Comparison of ENCODE assay signal across 8 cellular contexts in genomic region chr3:173993299-173993698, GRCh38.
DNase-seq lines count a peak whose midpoint lies in the region; ATAC-seq and TF ChIP-seq lines count a peak whose summit lies in the region.

No MANE protein-coding gene starts in this region.

- H3K4me3 ChIP-seq in lower lobe of right lung = no peak overlapping the region
- no peak overlapping the region for H3K4me3 ChIP-seq in esophagus muscularis mucosa

- H3K9me3 ChIP-seq in lower lobe of right lung = no peaks in the 10 kb centered on the region
- H3K9me3 ChIP-seq in esophagus muscularis mucosa = no peaks in the 10 kb centered on the region

- intact Hi-C loops in lower lobe of right lung (cut with DNase I) (no loop called here), esophagus muscularis mucosa (cut with DNase I) (no loop called here)

- H3K36me3 ChIP-seq in lower lobe of right lung (no peaks in the 10 kb centered on the region), esophagus muscularis mucosa (no peaks in the 10 kb centered on the region)

- DNase-seq in COR-L47 (lab: John Stamatoyannopoulos, UW) (peak; percentile 47), iPS-NIHi7 (ENCODE audit: extremely low spot score) (peak; percentile 39), ureter (ENCODE audit: low spot score) (no peak), lower lobe of right lung (no peak), esophagus muscularis mucosa (ENCODE audit: extremely low spot score) (no peak)

- H3K27ac ChIP-seq in lower lobe of right lung (no peak overlapping the region), esophagus muscularis mucosa (replicated peaks in 1 of 4) (no peak overlapping the region)

- TF ChIP-seq EP300 in esophagus muscularis mucosa (IDR thresholded peaks at IDR 0.05) = no peak

- WGBS in esophagus muscularis mucosa = 71% methylated on average over 1 of the region's 1 CpG

- peak; percentile 50 for ATAC-seq in HG02885 (IDR thresholded peaks at IDR 0.05; ENCODE audit: poor library complexity, unreplicated experiment)
- peak; percentile 98 for ATAC-seq in SK-N-SH treated with all-trans-retinoic acid at 6 μM for 48 hours
- no peak for ATAC-seq in GM18505 (IDR thresholded peaks at IDR 0.05; ENCODE audit: unreplicated experiment)
- ATAC-seq in lower lobe of right lung = no peak

- no peaks in the 10 kb centered on the region for H3K27me3 ChIP-seq in lower lobe of right lung (ENCODE audit: low read depth)
- no peaks in the 10 kb centered on the region for H3K27me3 ChIP-seq in esophagus muscularis mucosa

- no peak for TF ChIP-seq POLR2A in GM18505 (IDR thresholded peaks at IDR 0.05; ENCODE audit: borderline replicate concordance, extremely low read depth, insufficient read depth, insufficient read length)
- no peak for TF ChIP-seq POLR2A in esophagus muscularis mucosa (IDR thresholded peaks at IDR 0.05; ENCODE audit: low read depth)

- H3K4me1 ChIP-seq in lower lobe of right lung (no peaks in the 10 kb centered on the region), esophagus muscularis mucosa (no peaks in the 10 kb centered on the region)

- no peak for TF ChIP-seq CTCF in lower lobe of right lung (IDR thresholded peaks at IDR 0.05)
- no peak for TF ChIP-seq CTCF in esophagus muscularis mucosa (IDR thresholded peaks at IDR 0.05)

TF ChIP-seq in SK-N-SH treated with all-trans-retinoic acid at 6 μM for 48 hours, 23 proteins besides CTCF, POLR2A, EP300 and RAD21:
- TF ChIP-seq TCF4 (CRISPR knock-in tag; IDR thresholded peaks at IDR 0.05; ENCODE audit: borderline replicate concordance) (no peak), ZNF565 (CRISPR knock-in tag; conservative IDR thresholded peaks at IDR 0.05; ENCODE audit: low read depth) (no peak), ZNF8 (CRISPR knock-in tag; IDR thresholded peaks at IDR 0.05) (no peak), OSR1 (CRISPR knock-in tag; IDR thresholded peaks at IDR 0.05) (no peak), TOX (CRISPR knock-in tag; IDR thresholded peaks at IDR 0.05; ENCODE audit: borderline replicate concordance) (no peak), ARNTL (CRISPR knock-in tag; IDR thresholded peaks at IDR 0.05; ENCODE audit: borderline replicate concordance, low read depth) (no peak), GLIS3 (CRISPR knock-in tag; IDR thresholded peaks at IDR 0.05) (no peak), CSDC2 (CRISPR knock-in tag; IDR thresholded peaks at IDR 0.05) (no peak), BACH2 (CRISPR knock-in tag; IDR thresholded peaks at IDR 0.05; ENCODE audit: borderline replicate concordance) (no peak), CREB5 (CRISPR knock-in tag; IDR thresholded peaks at IDR 0.05; ENCODE audit: low read depth) (no peak), ZNF70 (CRISPR knock-in tag; IDR thresholded peaks at IDR 0.05) (no peak), ESRRG (CRISPR knock-in tag; IDR thresholded peaks at IDR 0.05) (no peak), ISL1 (CRISPR knock-in tag; IDR thresholded peaks at IDR 0.05) (no peak; the same call in 1 of the 2 replicates)
- TF ChIP-seq, protein P1, sequence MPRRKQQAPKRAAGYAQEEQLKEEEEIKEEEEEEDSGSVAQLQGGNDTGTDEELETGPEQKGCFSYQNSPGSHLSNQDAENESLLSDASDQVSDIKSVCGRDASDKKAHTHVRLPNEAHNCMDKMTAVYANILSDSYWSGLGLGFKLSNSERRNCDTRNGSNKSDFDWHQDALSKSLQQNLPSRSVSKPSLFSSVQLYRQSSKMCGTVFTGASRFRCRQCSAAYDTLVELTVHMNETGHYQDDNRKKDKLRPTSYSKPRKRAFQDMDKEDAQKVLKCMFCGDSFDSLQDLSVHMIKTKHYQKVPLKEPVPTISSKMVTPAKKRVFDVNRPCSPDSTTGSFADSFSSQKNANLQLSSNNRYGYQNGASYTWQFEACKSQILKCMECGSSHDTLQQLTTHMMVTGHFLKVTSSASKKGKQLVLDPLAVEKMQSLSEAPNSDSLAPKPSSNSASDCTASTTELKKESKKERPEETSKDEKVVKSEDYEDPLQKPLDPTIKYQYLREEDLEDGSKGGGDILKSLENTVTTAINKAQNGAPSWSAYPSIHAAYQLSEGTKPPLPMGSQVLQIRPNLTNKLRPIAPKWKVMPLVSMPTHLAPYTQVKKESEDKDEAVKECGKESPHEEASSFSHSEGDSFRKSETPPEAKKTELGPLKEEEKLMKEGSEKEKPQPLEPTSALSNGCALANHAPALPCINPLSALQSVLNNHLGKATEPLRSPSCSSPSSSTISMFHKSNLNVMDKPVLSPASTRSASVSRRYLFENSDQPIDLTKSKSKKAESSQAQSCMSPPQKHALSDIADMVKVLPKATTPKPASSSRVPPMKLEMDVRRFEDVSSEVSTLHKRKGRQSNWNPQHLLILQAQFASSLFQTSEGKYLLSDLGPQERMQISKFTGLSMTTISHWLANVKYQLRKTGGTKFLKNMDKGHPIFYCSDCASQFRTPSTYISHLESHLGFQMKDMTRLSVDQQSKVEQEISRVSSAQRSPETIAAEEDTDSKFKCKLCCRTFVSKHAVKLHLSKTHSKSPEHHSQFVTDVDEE (CRISPR knock-in tag; IDR thresholded peaks at IDR 0.05) = no peak
- TF ChIP-seq, protein P2, sequence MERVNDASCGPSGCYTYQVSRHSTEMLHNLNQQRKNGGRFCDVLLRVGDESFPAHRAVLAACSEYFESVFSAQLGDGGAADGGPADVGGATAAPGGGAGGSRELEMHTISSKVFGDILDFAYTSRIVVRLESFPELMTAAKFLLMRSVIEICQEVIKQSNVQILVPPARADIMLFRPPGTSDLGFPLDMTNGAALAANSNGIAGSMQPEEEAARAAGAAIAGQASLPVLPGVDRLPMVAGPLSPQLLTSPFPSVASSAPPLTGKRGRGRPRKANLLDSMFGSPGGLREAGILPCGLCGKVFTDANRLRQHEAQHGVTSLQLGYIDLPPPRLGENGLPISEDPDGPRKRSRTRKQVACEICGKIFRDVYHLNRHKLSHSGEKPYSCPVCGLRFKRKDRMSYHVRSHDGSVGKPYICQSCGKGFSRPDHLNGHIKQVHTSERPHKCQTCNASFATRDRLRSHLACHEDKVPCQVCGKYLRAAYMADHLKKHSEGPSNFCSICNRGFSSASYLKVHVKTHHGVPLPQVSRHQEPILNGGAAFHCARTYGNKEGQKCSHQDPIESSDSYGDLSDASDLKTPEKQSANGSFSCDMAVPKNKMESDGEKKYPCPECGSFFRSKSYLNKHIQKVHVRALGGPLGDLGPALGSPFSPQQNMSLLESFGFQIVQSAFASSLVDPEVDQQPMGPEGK (CRISPR knock-in tag; IDR thresholded peaks at IDR 0.05; ENCODE audit: borderline replicate concordance) = no peak

Comparison
In these comparisons a context has a peak if more than half of its experiments do, and no peak if none do; other contexts are left out.
1. DNase-seq: peak in COR-L47 (single experiment) and iPS-NIHi7 (single experiment); none in ureter (single experiment), lower lobe of right lung (single experiment) and esophagus muscularis mucosa (single experiment).
2. ATAC-seq: peak in HG02885 (single experiment) and SK-N-SH treated with all-trans-retinoic acid at 6 μM for 48 hours (single experiment); none in GM18505 (single experiment) and lower lobe of right lung (0 of 2).